In the genomic region with DNA sequence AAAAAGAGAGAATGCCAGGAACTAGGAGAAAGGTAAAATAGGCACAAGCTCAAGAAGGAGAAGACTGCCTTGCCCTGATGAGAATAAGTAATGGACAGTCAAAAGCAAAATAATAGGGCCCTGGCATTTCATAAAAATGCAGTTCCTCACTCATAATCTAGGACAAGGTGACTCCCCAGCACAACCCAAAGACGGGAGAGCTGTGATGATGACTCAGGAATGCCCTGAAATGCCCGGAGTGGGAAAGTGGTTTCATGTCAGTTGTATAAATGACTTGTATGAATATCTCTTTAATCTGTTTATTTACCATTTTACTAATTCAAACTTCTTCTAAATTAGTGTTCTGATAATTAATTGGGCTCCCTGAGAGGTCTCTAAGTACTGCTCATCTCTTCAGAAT, we compare ENCODE assay signal across 20 cellular contexts. TPM values are rescaled to one million over a fixed set of nuclear protein-coding genes. Genes with fewer than 3 reads are reported as not detected.
DNase-seq lines count a peak whose midpoint lies in the region; ATAC-seq, FAIRE-seq and TF ChIP-seq lines count a peak whose summit lies in the region.
"Had no signal": no experiment of that assay in that cellular context is flagged by ENCODE, and none has a peak within 500 bp of the region (broad histone marks: within the 10 kb centered on the region; RNA-seq: fewer than 3 reads in every experiment).

No MANE protein-coding gene starts in this region.

- dilution Hi-C loops in mammary epithelial cell (cut with HindIII; ENCODE audit: low sequenced_read_pairs): loop anchor here (5.0 kb wide), 2 partner anchors 37 to 43 kb away; no protein-coding TSS in a partner anchor

- H3K4me1 Mint-ChIP-seq in MCF 10A (ENCODE audit: insufficient read depth, unreplicated experiment): no peaks in the 10 kb centered on the region
- H3K4me1 Mint-ChIP-seq in activated CD4-positive, alpha-beta T cell treated with anti-CD3 and anti-CD28 coated beads, Interleukin-2, amount 10 ng/mL, durations not matched to agents 7 days and 5 days: no peaks in the 10 kb centered on the region
- H3K4me1 Mint-ChIP-seq: CD4-positive, alpha-beta memory T cell had no signal

- no peaks in the 10 kb centered on the region for H3K4me1 ChIP-seq in mammary epithelial cell (ENCODE audit: insufficient read depth, low read length)
- H3K4me1 ChIP-seq: BLaER1 had no signal

- in situ Hi-C loops in mammary epithelial cell (cut with MboI; ENCODE audit: low sequenced_read_pairs in 2 of 2): no loop called here

- no peaks in the 10 kb centered on the region for H3K27me3 Mint-ChIP-seq in MCF 10A (ENCODE audit: insufficient read depth, unreplicated experiment)
- no peaks in the 10 kb centered on the region for H3K27me3 Mint-ChIP-seq in activated CD4-positive, alpha-beta T cell treated with anti-CD3 and anti-CD28 coated beads, Interleukin-2, amount 10 ng/mL, durations not matched to agents 7 days and 5 days

- no peaks in the 10 kb centered on the region for H3K36me3 Mint-ChIP-seq in MCF 10A (ENCODE audit: insufficient read depth, unreplicated experiment)
- no peaks in the 10 kb centered on the region for H3K36me3 Mint-ChIP-seq in activated CD4-positive, alpha-beta T cell treated with anti-CD3 and anti-CD28 coated beads, Interleukin-2, amount 10 ng/mL, durations not matched to agents 7 days and 5 days (ENCODE audit: low read depth)
- H3K36me3 Mint-ChIP-seq: CD4-positive, alpha-beta memory T cell had no signal

- no peak overlapping the region for H3K9ac ChIP-seq in mammary epithelial cell (ENCODE audit: insufficient read depth, low read length)
- H3K9ac ChIP-seq: BLaER1 had no signal

- intact Hi-C loops in MCF 10A (cut with micrococcal nuclease) (no loop called here), mammary epithelial cell (cut with micrococcal nuclease) (no loop called here)

- H4K20me1 ChIP-seq in mammary epithelial cell (ENCODE audit: insufficient read depth, low read length): no peaks in the 10 kb centered on the region
- H4K20me1 ChIP-seq: BLaER1 had no signal

- no peaks in the 10 kb centered on the region for H3K79me2 ChIP-seq in mammary epithelial cell (ENCODE audit: insufficient read depth, low read length)

- no peak overlapping the region for H2AFZ ChIP-seq in mammary epithelial cell (ENCODE audit: low read depth, low read length)

- H3K36me3 ChIP-seq in mammary epithelial cell (ENCODE audit: insufficient read depth, low read length) (no peaks in the 10 kb centered on the region), bronchial epithelial cell (ENCODE audit: control insufficient read depth, insufficient read depth, low read length) (no peaks in the 10 kb centered on the region)
- H3K36me3 ChIP-seq: BLaER1 had no signal

- DNase-seq in MCF 10A (ENCODE audit: unreplicated experiment) (peak; percentile 33), mammary epithelial cell (no peak), RKO (ENCODE audit: low spot score) (peak; percentile 8), bronchial epithelial cell (ENCODE audit: low read depth) (peak; percentile 37), putamen (ENCODE audit: low spot score) (no peak), NCI-H524 treated with DMSO at 0.1 percent for 48 hours (lab: John Stamatoyannopoulos, UW) (no peak)
- DNase-seq in activated CD4-positive, alpha-beta T cell treated with anti-CD3 and anti-CD28 coated beads, Interleukin-2, amount 10 ng/mL, durations not matched to agents 7 days and 5 days: no peak
- DNase-seq: 8988T; CD4-positive, alpha-beta memory T cell; DMS153; HCEC 1CT; KBM-7; MV-4-11; NCI-H187; NCI-H2107; NCI-H510A; NCI-H774; SHP77 had no signal

- no peak overlapping the region for H3K4me3 Mint-ChIP-seq in MCF 10A (ENCODE audit: unreplicated experiment)
- no peak overlapping the region for H3K4me3 Mint-ChIP-seq in activated CD4-positive, alpha-beta T cell treated with anti-CD3 and anti-CD28 coated beads, Interleukin-2, amount 10 ng/mL, durations not matched to agents 7 days and 5 days
- H3K4me3 Mint-ChIP-seq: CD4-positive, alpha-beta memory T cell had no signal

- CTCF ChIA-PET in MCF 10A (lab: Yijun Ruan, JAX) (interaction anchor here (3.0 kb wide), 1 partner anchor 19 kb away, joined by 14 read pairs; no protein-coding TSS in a partner anchor), mammary epithelial cell (lab: Charles Lee; ENCODE audit: low non-redundant PET) (no interaction called here)
- CTCF ChIA-PET in activated CD4-positive, alpha-beta T cell treated with anti-CD3 and anti-CD28 coated beads, Interleukin-2, amount 10 ng/mL, durations not matched to agents 7 days and 5 days (lab: Charles Lee): interaction anchor here (0.6 kb wide), 2 partner anchors 764 to 790 kb away, joined by 3 read pairs; no protein-coding TSS in a partner anchor

- H3K4me3 ChIP-seq in mammary epithelial cell (replicated peaks in 1 of 3; ENCODE audit: insufficient read depth in 1 of 3, low read depth in 2 of 3, low read length in 3 of 3) (no peak overlapping the region), bronchial epithelial cell (ENCODE audit: low read depth, low read length) (no peak overlapping the region)
- H3K4me3 ChIP-seq: BLaER1 had no signal

- no peaks in the 10 kb centered on the region for H3K27me3 ChIP-seq in mammary epithelial cell (ENCODE audit: insufficient read depth, low read length)
- no peaks in the 10 kb centered on the region for H3K27me3 ChIP-seq in bronchial epithelial cell (ENCODE audit: control insufficient read depth, insufficient read depth, low read length)
- H3K27me3 ChIP-seq: BLaER1 had no signal

- TF ChIP-seq CTCF in MCF 10A (IDR thresholded peaks at IDR 0.05; ENCODE audit: unreplicated experiment) (no peak), mammary epithelial cell (conservative IDR thresholded peaks at IDR 0.05 in 1 of 2, IDR thresholded peaks at IDR 0.05 in 1 of 2; ENCODE audit: extremely low read depth in 1 of 2, insufficient read depth in 1 of 2, low read depth in 1 of 2, low read length in 2 of 2) (no peak), bronchial epithelial cell (IDR thresholded peaks at IDR 0.05; ENCODE audit: insufficient read depth, low read length, severe bottlenecking) (no peak)

- no peak overlapping the region for H3K4me2 ChIP-seq in mammary epithelial cell (ENCODE audit: insufficient read depth, low read depth, low read length)
- H3K4me2 ChIP-seq: BLaER1 had no signal

- whole genome bisulfite sequencing in mammary epithelial cell (ENCODE audit: low coverage, missing lambda C conversion rate): 78% methylated on average over 2 of the region's 2 CpGs

- no peak for ATAC-seq in HG03095 (IDR thresholded peaks at IDR 0.05; ENCODE audit: unreplicated experiment)

- no peaks in the 10 kb centered on the region for H3K9me3 Mint-ChIP-seq in MCF 10A (ENCODE audit: unreplicated experiment)
- H3K9me3 Mint-ChIP-seq in activated CD4-positive, alpha-beta T cell treated with anti-CD3 and anti-CD28 coated beads, Interleukin-2, amount 10 ng/mL, durations not matched to agents 7 days and 5 days: no peaks in the 10 kb centered on the region

- H3K27ac Mint-ChIP-seq in MCF 10A (ENCODE audit: low read depth, unreplicated experiment): no peak overlapping the region
- H3K27ac Mint-ChIP-seq in activated CD4-positive, alpha-beta T cell treated with anti-CD3 and anti-CD28 coated beads, Interleukin-2, amount 10 ng/mL, durations not matched to agents 7 days and 5 days: no peak overlapping the region
- H3K27ac Mint-ChIP-seq: CD4-positive, alpha-beta memory T cell had no signal

- POLR2A ChIA-PET in MCF 10A (lab: Yijun Ruan, JAX): no interaction called here
- POLR2A ChIA-PET in activated CD4-positive, alpha-beta T cell treated with anti-CD3 and anti-CD28 coated beads, Interleukin-2, amount 10 ng/mL, durations not matched to agents 7 days and 5 days (lab: Charles Lee): no interaction called here

- no peaks in the 10 kb centered on the region for H3K9me3 ChIP-seq in mammary epithelial cell (replicated peaks; ENCODE audit: insufficient read depth, low read length)

- H3K27ac ChIP-seq in mammary epithelial cell (ENCODE audit: insufficient read depth, low read depth, low read length): no peak overlapping the region
- H3K27ac ChIP-seq: BLaER1 had no signal

- BruUV-seq in MCF 10A (replicated peaks; lab: Mats Ljungman, UMichigan) (no TSS peak), mammary epithelial cell (replicated peaks; lab: Mats Ljungman, UMichigan) (no TSS peak)

- FAIRE-seq in bronchial epithelial cell (lab: Jason Lieb, UNC): no peak

RNA-seq across cellular contexts. Expression of gene SETD7, which starts 28.8 kb away (rescaled TPM):
- total RNA-seq in MCF 10A (2022): 60.4 and 66.9 TPM in 2 replicates
- 10 to 100 TPM; 43.6 to 72.2 TPM for total RNA-seq in mammary epithelial cell
- 12.1 TPM for polyA plus RNA-seq in mammary epithelial cell
- 70.5 TPM for polyA minus RNA-seq in mammary epithelial cell
- total RNA-seq in bronchial epithelial cell: 45.0 and 56.7 TPM in 2 replicates
- total RNA-seq in activated CD4-positive, alpha-beta T cell treated with anti-CD3 and anti-CD28 coated beads, Interleukin-2, amount 10 ng/mL, durations not matched to agents 7 days and 5 days: 1 to 10 TPM; 5.8 to 6.7 TPM

Comparison
In these comparisons a context has a peak if more than half of its experiments do, and no peak if none do; other contexts are left out.
1. DNase-seq: peak in MCF 10A (single experiment), RKO (single experiment) and bronchial epithelial cell (single experiment); none in mammary epithelial cell (single experiment), activated CD4-positive, alpha-beta T cell treated with anti-CD3 and anti-CD28 coated beads, Interleukin-2, amount 10 ng/mL, durations not matched to agents 7 days and 5 days (single experiment), putamen (single experiment) and NCI-H524 treated with DMSO at 0.1 percent for 48 hours (single experiment).